In the genomic region with DNA sequence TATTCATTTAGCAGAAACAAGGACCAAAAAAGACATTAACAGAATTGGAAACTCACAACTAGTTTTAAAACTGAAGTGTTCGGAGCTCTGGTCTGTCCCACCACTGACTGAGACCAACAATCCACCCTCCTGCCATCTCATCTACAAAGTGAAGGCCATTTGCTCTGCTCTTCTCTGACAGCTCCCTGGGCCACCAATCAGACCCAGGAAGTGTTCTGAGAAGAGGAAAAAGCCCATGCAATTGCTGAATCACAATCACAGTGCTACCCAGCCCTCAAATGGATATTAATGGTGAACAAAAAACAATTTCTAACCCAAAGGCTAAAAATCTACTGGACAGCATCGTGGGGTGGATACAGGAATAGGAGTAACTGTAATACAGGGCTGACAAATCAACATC, we compare ENCODE assay signal across 9 cellular contexts. TPM values are rescaled to one million over a fixed set of nuclear protein-coding genes. Genes with fewer than 3 reads are reported as not detected.
A peak's percentile ranks its signal among the peaks of the same experiment; 100 is the strongest.
DNase-seq lines count a peak whose midpoint lies in the region; ATAC-seq, FAIRE-seq and TF ChIP-seq lines count a peak whose summit lies in the region.
"Had no signal": no experiment of that assay in that cellular context is flagged by ENCODE, and none has a peak within 500 bp of the region (broad histone marks: within the 10 kb centered on the region; RNA-seq: fewer than 3 reads in every experiment).

No MANE protein-coding gene starts in this region.

- peaks cover 18 to 38% of the 10 kb centered on the region in 2 experiments; a peak in 3 of 4 replicates for H3K4me1 ChIP-seq in HCT116 (ENCODE audit: control insufficient read depth in 1 of 2, insufficient read depth in 2 of 2, low read length in 2 of 2)
- peaks cover 14% of the 10 kb centered on the region; the same call in 1 of the 2 replicates for H3K4me1 ChIP-seq in GM12878 (ENCODE audit: control insufficient read depth, insufficient read depth, low read length)
- peaks cover 3% of the 10 kb centered on the region for H3K4me1 ChIP-seq in mesenchymal stem cell (ENCODE audit: control insufficient read depth, insufficient read depth, low read depth, low read length)

- peaks cover 48% of the 10 kb centered on the region for H3K79me2 ChIP-seq in HCT116 (ENCODE audit: insufficient read depth, low read length)
- peaks cover 36% of the 10 kb centered on the region for H3K79me2 ChIP-seq in GM12878 (ENCODE audit: control insufficient read depth, insufficient read depth, low read length)

- SMC1A ChIA-PET in GM12878 (lab: Charles Lee; ENCODE audit: uncharacterized antibody, unreplicated experiment): interaction anchor here (1.0 to 4.1 kb wide), 4 partner anchors 16 to 28 kb away, joined by 3 to 18 read pairs (median 5); a partner anchor contains a TSS

- H3K4me2 ChIP-seq in HCT116 (ENCODE audit: low read length) (peak overlapping the region; percentile 89), GM12878 (ENCODE audit: control insufficient read depth, insufficient read depth) (peak overlapping the region; percentile 94), mesenchymal stem cell (ENCODE audit: low read length, poor library complexity, severe bottlenecking) (peak overlapping the region; percentile 90)

- H3K27ac ChIP-seq in 22Rv1 (peak overlapping the region; percentile 88), HCT116 (ENCODE audit: low read depth, low read length) (peak overlapping the region; percentile 31; the same call in 1 of the 2 replicates), GM12878 (ENCODE audit: control insufficient read depth, insufficient read depth) (no peak overlapping the region), mesenchymal stem cell (ENCODE audit: low read length, poor library complexity, severe bottlenecking) (no peak overlapping the region)

- RAD21 ChIA-PET in HCT116 (lab: Charles Lee; ENCODE audit: low non-redundant PET in 1 of 2, low total read pairs in 2 of 2, uncharacterized antibody in 2 of 2, unreplicated experiment in 2 of 2): no interaction called here
- RAD21 ChIA-PET in GM12878 (lab: Charles Lee; ENCODE audit: unreplicated experiment): interaction anchor here (1.5 to 4.6 kb wide), 2 partner anchors 19 to 302 kb away, joined by 4 to 37 read pairs; a partner anchor contains a TSS

- TF ChIP-seq RAD21 in HCT116 (IDR thresholded peaks at IDR 0.05; ENCODE audit: low read depth) (no peak), GM12878 (IDR thresholded peaks at IDR 0.05; ENCODE audit: insufficient read depth, low read depth, low read length) (no peak)

- H2BK15ac ChIP-seq in mesenchymal stem cell (ENCODE audit: low read depth, poor library complexity, severe bottlenecking): no peak overlapping the region

- H3K27me3 ChIP-seq in HCT116 (ENCODE audit: insufficient read depth, low read length) (no peaks in the 10 kb centered on the region), GM12878 (replicated peaks in 1 of 2; ENCODE audit: control insufficient read depth in 2 of 2, insufficient read depth in 2 of 2, low read length in 1 of 2) (no peaks in the 10 kb centered on the region), mesenchymal stem cell (ENCODE audit: control insufficient read depth in 1 of 2, insufficient read depth in 1 of 2, low read length in 2 of 2) (no peaks in the 10 kb centered on the region)

- no peak overlapping the region for H2BK120ac ChIP-seq in mesenchymal stem cell (ENCODE audit: low read depth, low read length)

- peaks cover 44 to 56% of the 10 kb centered on the region in 2 experiments for H3K36me3 ChIP-seq in HCT116 (ENCODE audit: control insufficient read depth in 1 of 2, insufficient read depth in 2 of 2, low read length in 2 of 2)
- H3K36me3 ChIP-seq in GM12878 (ENCODE audit: control insufficient read depth in 2 of 2, insufficient read depth in 2 of 2, low read length in 1 of 2): peaks cover 8 to 47% of the 10 kb centered on the region in 2 experiments
- H3K36me3 ChIP-seq in mesenchymal stem cell (ENCODE audit: control insufficient read depth in 1 of 2, insufficient read depth in 2 of 2, low read depth in 1 of 2, low read length in 2 of 2): peaks cover 36 to 64% of the 10 kb centered on the region in 2 experiments

- intact Hi-C loops in HCT116 (cut with micrococcal nuclease): loop anchor here (5.0 kb wide), 1 partner anchor 99 kb away; a partner anchor contains a TSS
- intact Hi-C loops in GM12878 (cut with micrococcal nuclease; ENCODE audit: unreplicated experiment): no loop called here

- peak overlapping the region; percentile 67 to 99 for H3K4me3 ChIP-seq in HCT116 (replicated peaks in 1 of 2; ENCODE audit: low read depth in 1 of 2, low read length in 2 of 2)
- peak overlapping the region; percentile 88 for H3K4me3 ChIP-seq in GM12878
- peak overlapping the region in 1 of 2 experiments; percentile 96 for H3K4me3 ChIP-seq in mesenchymal stem cell (ENCODE audit: insufficient read depth in 1 of 2, low read depth in 1 of 2, low read length in 2 of 2)

- no peak overlapping the region for H2BK5ac ChIP-seq in mesenchymal stem cell (ENCODE audit: low read depth, low read length, poor library complexity, severe bottlenecking)

- DNase-seq in HCT116 (ENCODE audit: low read depth, low spot score) (no peak), GM12878 (ENCODE audit: low read depth, low spot score) (no peak), mesenchymal stem cell (no peak), NOMO-1 treated with DMSO at 0.1 percent for 48 hours (lab: John Stamatoyannopoulos, UW; ENCODE audit: unreplicated experiment) (no peak), iPS-NIHi11 (ENCODE audit: low spot score) (no peak), NCI-H345 (lab: John Stamatoyannopoulos, UW) (no peak), NCI-H187 treated with DMSO at 0.1 percent for 48 hours (lab: John Stamatoyannopoulos, UW) (no peak)
- DNase-seq: stimulated activated CD4-positive, alpha-beta T cell treated with anti-CD3 and anti-CD28 coated beads, Interleukin-12 subunit alpha, Interleukin-12 subunit beta, amount 100 ng/mL, for 4 hours had no signal

- no peak overlapping the region for H3K14ac ChIP-seq in mesenchymal stem cell (ENCODE audit: low read length in 2 of 2)

- in situ Hi-C loops in GM12878 (cut with MboI): no loop called here

- no peak overlapping the region for H4K8ac ChIP-seq in mesenchymal stem cell (ENCODE audit: low read length)

- H4K20me1 ChIP-seq in HCT116 (ENCODE audit: insufficient read depth): peaks cover 32% of the 10 kb centered on the region; the same call in 1 of the 2 replicates
- peaks cover 16% of the 10 kb centered on the region; the same call in 1 of the 2 replicates for H4K20me1 ChIP-seq in GM12878 (ENCODE audit: control insufficient read depth, insufficient read depth)

- TF ChIP-seq EP300 in GM12878 (IDR thresholded peaks at IDR 0.05; ENCODE audit: borderline replicate concordance in 1 of 2, control insufficient read depth in 1 of 2, low read depth in 2 of 2, low read length in 2 of 2): no peak

- H2AK5ac ChIP-seq in mesenchymal stem cell (ENCODE audit: low read length, severe bottlenecking): no peak overlapping the region

- H3K9ac ChIP-seq in HCT116 (ENCODE audit: low read length): peak overlapping the region; percentile 92; the same call in 1 of the 2 replicates
- H3K9ac ChIP-seq in GM12878 (ENCODE audit: control insufficient read depth, insufficient read depth, low read length): peak overlapping the region; percentile 88
- peak overlapping the region; percentile 97 for H3K9ac ChIP-seq in mesenchymal stem cell (ENCODE audit: low read length)

- TF ChIP-seq CTCF in 22Rv1 (IDR thresholded peaks at IDR 0.05) (no peak), HCT116 (IDR thresholded peaks at IDR 0.05 in 2 of 3, conservative IDR thresholded peaks at IDR 0.05 in 1 of 3; ENCODE audit: borderline replicate concordance in 1 of 3, insufficient read depth in 1 of 3, low read depth in 2 of 3, low read length in 2 of 3) (no peak), GM12878 (IDR thresholded peaks at IDR 0.05 in 2 of 3, conservative IDR thresholded peaks at IDR 0.05 in 1 of 3; ENCODE audit: control insufficient read depth in 2 of 3, extremely low read depth in 1 of 3, insufficient read depth in 1 of 3, low read depth in 3 of 3, low read length in 3 of 3) (no peak)

- CTCF ChIA-PET in HCT116 (lab: Charles Lee) (no interaction called here), GM12878 (lab: Yijun Ruan, JAX) (interaction anchor here (1.4 kb wide), 1 partner anchor 175 kb away, joined by 4 read pairs; no protein-coding TSS in a partner anchor)

- no peak overlapping the region for H2BK12ac ChIP-seq in mesenchymal stem cell (ENCODE audit: low read length in 2 of 2)

- WGBS in GM12878 (ENCODE audit: insufficient coverage, insufficient replicate concordance, low lambda C conversion rate, missing lambda C conversion rate): 3% methylated on average over 2 of the region's 2 CpGs
- WGBS in mesenchymal stem cell: 95% methylated on average over 2 of the region's 2 CpGs

- H3K23ac ChIP-seq in mesenchymal stem cell (ENCODE audit: low read length in 2 of 2): no peak overlapping the region

- no peak overlapping the region for H4K91ac ChIP-seq in mesenchymal stem cell (ENCODE audit: low read length)

- ATAC-seq in HCT116: no peak
- no peak for ATAC-seq in GM12878

- H2AFZ ChIP-seq in HCT116 (ENCODE audit: low read depth, low read length, poor library complexity, severe bottlenecking): no peak overlapping the region
- no peak overlapping the region for H2AFZ ChIP-seq in GM12878 (ENCODE audit: control insufficient read depth, low read depth, low read length)
- H2AFZ ChIP-seq in mesenchymal stem cell (ENCODE audit: low read depth, low read length): no peak overlapping the region

- no peaks in the 10 kb centered on the region for H3K79me1 ChIP-seq in mesenchymal stem cell (replicated peaks; ENCODE audit: low read length, poor library complexity, severe bottlenecking)

- no peak for FAIRE-seq in GM12878 (lab: Jason Lieb, UNC)

- BruUV-seq in HCT116 (replicated peaks; lab: Mats Ljungman, UMichigan) (no TSS peak), GM12878 (replicated peaks; lab: Mats Ljungman, UMichigan) (no TSS peak)

- TF ChIP-seq POLR2A in HCT116 (IDR thresholded peaks at IDR 0.05; ENCODE audit: borderline replicate concordance, extremely low read depth, insufficient read depth, insufficient read length): no peak
- TF ChIP-seq POLR2A in GM12878 (IDR thresholded peaks at IDR 0.05; ENCODE audit: low read depth, low read length): no peak; the same call in 1 of the 2 replicates

- POLR2A ChIA-PET in HCT116 (lab: Charles Lee) (interaction anchor here (4.5 kb wide), 1 partner anchor 12 kb away, joined by 55 read pairs; no protein-coding TSS in a partner anchor), GM12878 (lab: Charles Lee) (interaction anchor here (0.9 to 1.7 kb wide), 4 partner anchors 18 to 53 kb away, joined by 3 to 6 read pairs (median 4); a partner anchor contains a TSS)

- H3K4ac ChIP-seq in mesenchymal stem cell (ENCODE audit: low read depth in 1 of 2, low read length in 2 of 2): no peak overlapping the region

- no peaks in the 10 kb centered on the region for H3K9me2 ChIP-seq in HCT116 (ENCODE audit: insufficient read depth)

- H3K9me3 ChIP-seq in HCT116 (ENCODE audit: control insufficient read depth in 1 of 2, insufficient read depth in 1 of 2, low read depth in 1 of 2, low read length in 2 of 2): no peaks in the 10 kb centered on the region
- no peaks in the 10 kb centered on the region for H3K9me3 ChIP-seq in GM12878 (replicated peaks; ENCODE audit: control insufficient read depth, insufficient read depth, low read length)
- H3K9me3 ChIP-seq in mesenchymal stem cell (ENCODE audit: control insufficient read depth, low read length): no peaks in the 10 kb centered on the region

- H3K18ac ChIP-seq in mesenchymal stem cell (ENCODE audit: low read depth in 1 of 2, low read length in 2 of 2): no peak overlapping the region

RNA-seq across cellular contexts. Expression of a gene that starts 2.1 kb away (rescaled TPM):
- 1,631 TPM for total RNA-seq in HCT116 (2021; ENCODE audit: unreplicated experiment)
- polyA plus RNA-seq in HCT116 (2012): 2,133 and 2,505 TPM in 2 replicates
- 251 and 278 TPM in 2 replicates for total RNA-seq in GM12878 (2013; cell fraction: nucleolus; rRNA removed)
- 2,317 and 2,414 TPM in 2 replicates for total RNA-seq in GM12878 (2014; rRNA removed)
- 3,231 and 3,325 TPM in 2 replicates for total RNA-seq in GM12878 (2014; rRNA removed; fragmentation: Illumina TruSeq; extraction: Trizol)
- 2,200 and 2,256 TPM in 2 replicates for total RNA-seq in GM12878 (2021)
- 15,073 TPM for polyA plus RNA-seq in GM12878 (2011; ENCODE audit: low read depth)
- 2,867 and 3,528 TPM in 2 replicates for polyA plus RNA-seq in GM12878 (2011; rRNA removed)
- polyA plus RNA-seq in GM12878 (2011; cell fraction: cytosol; rRNA removed): 1,769 and 1,817 TPM in 2 replicates
- 668 and 763 TPM in 2 replicates for polyA plus RNA-seq in GM12878 (2011; cell fraction: nucleus; rRNA removed)
- 4,332 and 4,612 TPM in 2 replicates for polyA plus RNA-seq in GM12878 (2012)
- polyA plus RNA-seq in GM12878 (2014; fragmentation: Illumina TruSeq; extraction: Trizol): 4,821 and 5,052 TPM in 2 replicates
- 1,000 to 10,000 TPM; 3,319 to 3,754 TPM for polyA plus RNA-seq in GM12878 (2014; fragmentation: Nextera tagmentation; extraction: Ambion mirVana)
- polyA plus RNA-seq in GM12878 (2014; rRNA removed): 3,219 and 3,296 TPM in 2 replicates
- 1,000 to 10,000 TPM; 2,341 to 2,536 TPM for polyA plus RNA-seq in GM12878 (2016; fragmentation: Nextera tagmentation; extraction: Ambion mirVana)
- 682 and 694 TPM in 2 replicates for polyA minus RNA-seq in GM12878 (2011; rRNA and poly(A)+ RNA removed)
- polyA minus RNA-seq in GM12878 (2011; cell fraction: cytosol; rRNA and poly(A)+ RNA removed): 326 and 362 TPM in 2 replicates
- 94.9 and 131 TPM in 2 replicates for polyA minus RNA-seq in GM12878 (2011; cell fraction: nucleus; rRNA and poly(A)+ RNA removed)
- polyA plus RNA-seq in mesenchymal stem cell (2013, experiment 1 of 2): 3,739 TPM
- polyA plus RNA-seq in mesenchymal stem cell (2013, experiment 2 of 2): 3,716 TPM

RNA-seq across cellular contexts. Expression of a gene that starts 18.4 kb away (rescaled TPM):
- total RNA-seq in HCT116 (2021; ENCODE audit: unreplicated experiment) (149 TPM), GM12878 (2014; rRNA removed) (40.9 and 42.3 TPM in 2 replicates), GM12878 (2014; rRNA removed; fragmentation: Illumina TruSeq; extraction: Trizol) (33.8 and 37.6 TPM in 2 replicates), GM12878 (2021) (105 and 114 TPM in 2 replicates)
- polyA plus RNA-seq in HCT116 (2012): 126 and 129 TPM in 2 replicates
- 86.9 and 95.9 TPM in 2 replicates for total RNA-seq in GM12878 (2013; cell fraction: nucleolus; rRNA removed)
- polyA plus RNA-seq in GM12878 (2011; ENCODE audit: low read depth): 52.3 TPM
- polyA plus RNA-seq in GM12878 (2011; rRNA removed) (39.4 and 47.7 TPM in 2 replicates), GM12878 (2014; fragmentation: Illumina TruSeq; extraction: Trizol) (69.5 and 81.8 TPM in 2 replicates), GM12878 (2014; fragmentation: Nextera tagmentation; extraction: Ambion mirVana) (10 to 100 TPM; 21.0 to 27.0 TPM), GM12878 (2014; rRNA removed) (78.9 and 85.4 TPM in 2 replicates), GM12878 (2016; fragmentation: Nextera tagmentation; extraction: Ambion mirVana) (10 to 100 TPM; 70.8 to 74.5 TPM)
- polyA plus RNA-seq in GM12878 (2011; cell fraction: cytosol; rRNA removed): 88.5 and 98.7 TPM in 2 replicates
- 47.3 and 65.2 TPM in 2 replicates for polyA plus RNA-seq in GM12878 (2011; cell fraction: nucleus; rRNA removed)
- polyA plus RNA-seq in GM12878 (2012): 89.6 and 99.7 TPM in 2 replicates
- 53.3 and 89.4 TPM in 2 replicates for polyA minus RNA-seq in GM12878 (2011; rRNA and poly(A)+ RNA removed)
- 35.5 and 39.2 TPM in 2 replicates for polyA minus RNA-seq in GM12878 (2011; cell fraction: cytosol; rRNA and poly(A)+ RNA removed)
- polyA minus RNA-seq in GM12878 (2011; cell fraction: nucleus; rRNA and poly(A)+ RNA removed): 19.1 and 33.7 TPM in 2 replicates
- 223 TPM for polyA plus RNA-seq in mesenchymal stem cell (2013, experiment 1 of 2)
- polyA plus RNA-seq in mesenchymal stem cell (2013, experiment 2 of 2): 220 TPM

RNA-seq across cellular contexts. Expression of a gene that starts 26.3 kb away (rescaled TPM):
- total RNA-seq in HCT116 (2021; ENCODE audit: unreplicated experiment) (23.9 TPM), GM12878 (2014; rRNA removed) (14.7 and 17.5 TPM in 2 replicates), GM12878 (2014; rRNA removed; fragmentation: Illumina TruSeq; extraction: Trizol) (18.5 and 19.9 TPM in 2 replicates), GM12878 (2021) (15.9 and 17.1 TPM in 2 replicates)
- 14.1 and 17.2 TPM in 2 replicates for polyA plus RNA-seq in HCT116 (2012)
- total RNA-seq in GM12878 (2013; cell fraction: nucleolus; rRNA removed): 35.9 and 43.1 TPM in 2 replicates
- polyA plus RNA-seq in GM12878 (2011; ENCODE audit: low read depth): 15.8 TPM
- polyA plus RNA-seq in GM12878 (2011; rRNA removed) (29.6 and 30.7 TPM in 2 replicates), GM12878 (2014; fragmentation: Illumina TruSeq; extraction: Trizol) (29.7 and 29.9 TPM in 2 replicates), GM12878 (2014; fragmentation: Nextera tagmentation; extraction: Ambion mirVana) (10 to 100 TPM; 25.0 to 29.7 TPM), GM12878 (2014; rRNA removed) (19.9 and 28.1 TPM in 2 replicates), GM12878 (2016; fragmentation: Nextera tagmentation; extraction: Ambion mirVana) (10 to 100 TPM; 15.4 to 20.9 TPM)
- 25.2 and 26.9 TPM in 2 replicates for polyA plus RNA-seq in GM12878 (2011; cell fraction: cytosol; rRNA removed)
- polyA plus RNA-seq in GM12878 (2011; cell fraction: nucleus; rRNA removed): 82.1 and 92.2 TPM in 2 replicates
- 20.4 and 24.4 TPM in 2 replicates for polyA plus RNA-seq in GM12878 (2012)
- 14.0 and 14.2 TPM in 2 replicates for polyA minus RNA-seq in GM12878 (2011; rRNA and poly(A)+ RNA removed)
- polyA minus RNA-seq in GM12878 (2011; cell fraction: cytosol; rRNA and poly(A)+ RNA removed): 3.2 and 5.6 TPM in 2 replicates
- 7.7 and 10.5 TPM in 2 replicates for polyA minus RNA-seq in GM12878 (2011; cell fraction: nucleus; rRNA and poly(A)+ RNA removed)
- 15.0 TPM for polyA plus RNA-seq in mesenchymal stem cell (2013, experiment 1 of 2)
- 14.0 TPM for polyA plus RNA-seq in mesenchymal stem cell (2013, experiment 2 of 2)

RNA-seq across cellular contexts. Expression of a gene that starts 52.1 kb away (rescaled TPM):
- total RNA-seq in HCT116 (2021; ENCODE audit: unreplicated experiment) (40.3 TPM), GM12878 (2014; rRNA removed) (15.3 and 15.8 TPM in 2 replicates), GM12878 (2014; rRNA removed; fragmentation: Illumina TruSeq; extraction: Trizol) (18.1 and 22.0 TPM in 2 replicates), GM12878 (2021) (30.2 and 30.3 TPM in 2 replicates)
- 23.3 and 29.5 TPM in 2 replicates for polyA plus RNA-seq in HCT116 (2012)
- total RNA-seq in GM12878 (2013; cell fraction: nucleolus; rRNA removed): 16.4 and 17.1 TPM in 2 replicates
- 9.9 TPM for polyA plus RNA-seq in GM12878 (2011; ENCODE audit: low read depth)
- polyA plus RNA-seq in GM12878 (2011; rRNA removed) (16.7 and 22.4 TPM in 2 replicates), GM12878 (2014; fragmentation: Illumina TruSeq; extraction: Trizol) (24.8 and 26.6 TPM in 2 replicates), GM12878 (2014; fragmentation: Nextera tagmentation; extraction: Ambion mirVana) (1 to 10 TPM; 3.8 to 4.0 TPM), GM12878 (2014; rRNA removed) (21.1 and 24.5 TPM in 2 replicates), GM12878 (2016; fragmentation: Nextera tagmentation; extraction: Ambion mirVana) (1 to 10 TPM; 8.2 to 8.5 TPM)
- 21.2 and 23.6 TPM in 2 replicates for polyA plus RNA-seq in GM12878 (2011; cell fraction: cytosol; rRNA removed)
- polyA plus RNA-seq in GM12878 (2011; cell fraction: nucleus; rRNA removed): 31.4 and 35.1 TPM in 2 replicates
- polyA plus RNA-seq in GM12878 (2012): 13.5 and 17.1 TPM in 2 replicates
- 48.0 and 58.2 TPM in 2 replicates for polyA minus RNA-seq in GM12878 (2011; rRNA and poly(A)+ RNA removed)
- polyA minus RNA-seq in GM12878 (2011; cell fraction: cytosol; rRNA and poly(A)+ RNA removed): 10.4 and 10.9 TPM in 2 replicates
- polyA minus RNA-seq in GM12878 (2011; cell fraction: nucleus; rRNA and poly(A)+ RNA removed): 6.0 and 7.9 TPM in 2 replicates
- polyA plus RNA-seq in mesenchymal stem cell (2013, experiment 1 of 2): 32.6 TPM
- 29.2 TPM for polyA plus RNA-seq in mesenchymal stem cell (2013, experiment 2 of 2)

Comparison
In these comparisons a context has a peak if more than half of its experiments do, and no peak if none do; other contexts are left out.
1. H3K27ac ChIP-seq: peak in 22Rv1 (single experiment) and HCT116 (single experiment); none in GM12878 (single experiment) and mesenchymal stem cell (single experiment).
2. Peak in every context shown above with its lines, with median percentiles within 50 percentile points of each other: H3K4me2 ChIP-seq and H3K9ac ChIP-seq.